8 cellular contexts compared by ENCODE assay signal in genomic region chr13:35630551-35631275, GRCh38.
DNase-seq lines count a peak whose midpoint lies in the region; ATAC-seq and TF ChIP-seq lines count a peak whose summit lies in the region.

No MANE protein-coding gene starts in this region.

- ATAC-seq in GM21423 (IDR thresholded peaks at IDR 0.05; ENCODE audit: unreplicated experiment) (peak; percentile 84), T-cell (replicated peaks in 1 of 4) (no peak)

- no peaks in the 10 kb centered on the region for H3K9me3 Mint-ChIP-seq in T-cell

- no peak overlapping the region for H3K27ac Mint-ChIP-seq in T-cell

- CTCF ChIA-PET in RWPE1 (lab: Yijun Ruan, JAX) (interaction anchor here (0.6 to 1.5 kb wide), 5 partner anchors 9 to 1108 kb away, joined by 3 to 6 read pairs (median 3); no protein-coding TSS in a partner anchor), T-cell (lab: Charles Lee) (interaction anchor here (0.6 to 0.7 kb wide), 3 partner anchors 149 to 348 kb away, joined by 3 to 6 read pairs (median 3); no protein-coding TSS in a partner anchor)

- peak; percentile 68 for TF ChIP-seq CTCF in HL-60 (IDR thresholded peaks at IDR 0.05; ENCODE audit: insufficient read depth, low read length)
- peak; percentile 59 for TF ChIP-seq CTCF in RWPE1 (conservative IDR thresholded peaks at IDR 0.05; ENCODE audit: low read depth)

- H3K27me3 ChIP-seq in HL-60 (ENCODE audit: insufficient read depth, poor library complexity, severe bottlenecking) = no peaks in the 10 kb centered on the region

- no peaks in the 10 kb centered on the region for H3K27me3 Mint-ChIP-seq in T-cell

- no peaks in the 10 kb centered on the region for H3K4me1 Mint-ChIP-seq in T-cell

- no peak overlapping the region for H3K27ac ChIP-seq in HL-60 (replicated peaks)
- H3K27ac ChIP-seq in RWPE1 = no peak overlapping the region

- no peak overlapping the region for H3K4me3 ChIP-seq in HL-60 (replicated peaks; ENCODE audit: insufficient read depth, low read length)

- POLR2A ChIA-PET in RWPE1 (lab: Yijun Ruan, JAX; ENCODE audit: low non-redundant PET) (no interaction called here), T-cell (lab: Charles Lee) (no interaction called here)

- no peaks in the 10 kb centered on the region for H3K36me3 Mint-ChIP-seq in T-cell

- DNase-seq in ELR (ENCODE audit: low read depth) = peak; percentile 87
- peak in 1 of 2 experiments; percentile 28 for DNase-seq in HL-60 (ENCODE audit: low read depth in 1 of 2, low spot score in 1 of 2)
- DNase-seq in RWPE1 (ENCODE audit: low spot score) = peak; percentile 31
- DNase-seq in fibroblast of gingiva (ENCODE audit: low read depth) = peak; percentile 64
- peak; percentile 23 for DNase-seq in non-pigmented ciliary epithelial cell (ENCODE audit: low read depth)
- DNase-seq in T-cell = no peak
- DNase-seq in activated CD4-positive, alpha-beta T cell treated with anti-CD3 and anti-CD28 coated beads for 1 hour = no peak

- no peak overlapping the region for H3K4me3 Mint-ChIP-seq in T-cell

Comparison
In these comparisons a context has a peak if more than half of its experiments do, and no peak if none do; other contexts are left out.
1. DNase-seq: peak in ELR (single experiment), RWPE1 (single experiment), fibroblast of gingiva (single experiment) and non-pigmented ciliary epithelial cell (single experiment); none in T-cell (0 of 34) and activated CD4-positive, alpha-beta T cell treated with anti-CD3 and anti-CD28 coated beads for 1 hour (single experiment).